ENCODE assay signal across 8 cellular contexts in the genomic region with DNA sequence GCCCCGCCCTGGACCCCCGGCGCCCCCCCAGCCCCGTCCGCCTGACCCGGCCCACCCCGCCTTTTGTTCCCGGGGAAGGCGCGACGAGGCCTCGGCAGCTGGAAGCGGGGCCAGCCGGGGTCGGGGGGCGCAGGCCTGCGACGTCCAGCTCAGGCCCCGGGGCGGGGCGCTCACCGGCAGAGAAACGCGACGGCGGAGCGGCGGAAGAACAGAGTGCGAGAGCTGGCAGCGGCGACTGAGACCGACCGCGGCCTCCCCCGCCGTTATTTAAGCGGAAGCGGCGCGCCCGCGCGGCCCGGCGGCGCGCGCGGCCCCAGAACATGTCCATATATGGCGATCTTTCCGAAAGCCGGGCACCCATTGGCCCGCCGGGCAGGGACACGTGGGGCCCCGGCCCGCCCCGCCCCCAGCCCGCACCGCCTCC. TPM values are rescaled to one million over a fixed set of nuclear protein-coding genes. Genes with fewer than 3 reads are reported as not detected.
DNase-seq lines count a peak whose midpoint lies in the region; ATAC-seq and TF ChIP-seq lines count a peak whose summit lies in the region.

TSS of gene ACTG1 (minus strand) at position 240 of the 424 bp plus-strand sequence. CDS start 445 bp downstream, outside the sequence.

- in situ Hi-C loops in Panc1 (cut with HindIII; ENCODE audit: low pct_unique_long_range_greater_than_20kb, low sequenced_read_pairs) = no loop called here

- intact Hi-C loops in CD4-positive, alpha-beta memory T cell (cut with micrococcal nuclease) = loop anchor here (1.0 to 5.0 kb wide), 3 partner anchors 24 to 273 kb away; partner anchors contain the start of genes ARL16, HGS, NDUFAF8 and TEPSIN
- intact Hi-C loops in Panc1 (cut with micrococcal nuclease; ENCODE audit: unreplicated experiment) = no loop called here

- peaks cover 31% of the 10 kb centered on the region for H3K36me3 ChIP-seq in CD4-positive, alpha-beta memory T cell (ENCODE audit: insufficient read depth, low read length)
- H3K36me3 ChIP-seq in Panc1 (ENCODE audit: control insufficient read depth, insufficient read depth, low read length) (peaks cover 31% of the 10 kb centered on the region), mucosa of stomach (ENCODE audit: control insufficient read depth, insufficient read depth, low read length) (peaks cover 28% of the 10 kb centered on the region)

- H3K27ac ChIP-seq in CD4-positive, alpha-beta memory T cell (ENCODE audit: low read depth, low read length) = peak within 1 kb of the TSS; percentile 78
- peak within 1 kb of the TSS; percentile 94 for H3K27ac ChIP-seq in Panc1 (ENCODE audit: low read length)

- peaks cover 0 to 25% (median 0%) of the 10 kb centered on the region in 8 donors for H3K9me3 Mint-ChIP-seq in CD4-positive, alpha-beta memory T cell
- no peaks in the 10 kb centered on the region for H3K9me3 Mint-ChIP-seq in activated T-cell treated with anti-CD3 and anti-CD28 coated beads, Interleukin-2, amount 50 U/mL, for 24 hours

- H3K27me3 ChIP-seq in CD4-positive, alpha-beta memory T cell (ENCODE audit: insufficient read depth, low read length) = no peaks in the 10 kb centered on the region
- H3K27me3 ChIP-seq in Panc1 (ENCODE audit: control insufficient read depth, insufficient read depth, low read length) (no peaks in the 10 kb centered on the region), mucosa of stomach (ENCODE audit: control insufficient read depth, insufficient read depth, low read length) (no peaks in the 10 kb centered on the region)

- no peak for TF ChIP-seq RAD21 in Ishikawa (IDR thresholded peaks at IDR 0.05; ENCODE audit: low read depth)

- TF ChIP-seq EP300 in Ishikawa (IDR thresholded peaks at IDR 0.05; ENCODE audit: borderline replicate concordance) = peak; percentile 37; the same call in 1 of the 2 replicates

- peak within 1 kb of the TSS; percentile 92 to 100 (median 98) for H3K4me3 Mint-ChIP-seq in CD4-positive, alpha-beta memory T cell
- H3K4me3 Mint-ChIP-seq in activated T-cell treated with anti-CD3 and anti-CD28 coated beads, Interleukin-2, amount 50 U/mL, for 24 hours = peak within 1 kb of the TSS; percentile 94

- H3K9me3 ChIP-seq in CD4-positive, alpha-beta memory T cell (ENCODE audit: control insufficient read depth in 1 of 2, low read length in 2 of 2) = no peaks in the 10 kb centered on the region
- H3K9me3 ChIP-seq in Panc1 (ENCODE audit: control insufficient read depth, insufficient read depth, low read depth, low read length) (no peaks in the 10 kb centered on the region), mucosa of stomach (ENCODE audit: control insufficient read depth, low read length) (no peaks in the 10 kb centered on the region)

- TF ChIP-seq POLR2A in erythroblast (IDR thresholded peaks at IDR 0.05; ENCODE audit: low read length) = peak; percentile 57

- peak within 1 kb of the TSS; percentile 95 to 97 for H3K4me3 ChIP-seq in CD4-positive, alpha-beta memory T cell (ENCODE audit: low read length in 2 of 2)
- H3K4me3 ChIP-seq in Panc1 (ENCODE audit: low read depth in 2 of 2, low read length in 2 of 2) = peak within 1 kb of the TSS; percentile 68 to 100
- H3K4me3 ChIP-seq in mucosa of stomach (ENCODE audit: low read length) = peak within 1 kb of the TSS; percentile 92

- peaks cover 36 to 42% of the 10 kb centered on the region in 2 donors for H3K36me3 Mint-ChIP-seq in CD4-positive, alpha-beta memory T cell
- H3K36me3 Mint-ChIP-seq in activated T-cell treated with anti-CD3 and anti-CD28 coated beads, Interleukin-2, amount 50 U/mL, for 24 hours (ENCODE audit: low read depth) = peaks cover 63% of the 10 kb centered on the region

- ATAC-seq in Panc1 = peak; percentile 44

- peak within 1 kb of the TSS; percentile 99 for H3K9ac ChIP-seq in mucosa of stomach (ENCODE audit: low read length)

- H3K4me1 ChIP-seq in CD4-positive, alpha-beta memory T cell (ENCODE audit: insufficient read depth, low read length) = peaks cover 42% of the 10 kb centered on the region
- H3K4me1 ChIP-seq in Panc1 (ENCODE audit: control insufficient read depth, insufficient read depth, low read length) = peaks cover 26% of the 10 kb centered on the region
- peaks cover 32% of the 10 kb centered on the region for H3K4me1 ChIP-seq in mucosa of stomach (ENCODE audit: control insufficient read depth, insufficient read depth, low read length)

- peak; percentile 90 to 93 (median 91) for DNase-seq in CD4-positive, alpha-beta memory T cell
- DNase-seq in GM20000 (ENCODE audit: low spot score) (peak; percentile 98), Panc1 (ENCODE audit: low read depth, low spot score) (no peak), erythroblast (lab: John Stamatoyannopoulos, UW) (peak; percentile 90 to 94)
- DNase-seq in activated T-cell treated with anti-CD3 and anti-CD28 coated beads, Interleukin-2, amount 50 U/mL, for 24 hours = peak; percentile 95
- peak; percentile 76 to 87 for DNase-seq in stimulated activated CD8-positive, alpha-beta memory T cell treated with anti-CD3 and anti-CD28 coated beads, Interleukin-4, amount 100 ng/mL, for 4 hours (ENCODE audit: low read depth in 2 of 2, low spot score in 1 of 2)

- BruUV-seq in Panc1 (replicated peaks; lab: Mats Ljungman, UMichigan) = no TSS peak

- TF ChIP-seq CTCF in GM20000 (IDR thresholded peaks at IDR 0.05; ENCODE audit: extremely low read depth, missing control alignments) = no peak
- no peak for TF ChIP-seq CTCF in Panc1 (IDR thresholded peaks at IDR 0.05)

- POLR2A ChIA-PET in CD4-positive, alpha-beta memory T cell (lab: Charles Lee; ENCODE audit: partially characterized antibody) = interaction anchor here (0.8 to 9.8 kb wide), 24 partner anchors 8 to 1058 kb away, joined by 3 to 138 read pairs (median 4); partner anchors contain the start of genes ARL16, CENPX, CEP131 and FAAP100
- POLR2A ChIA-PET in Panc1 (lab: Charles Lee) = interaction anchor here (0.6 kb wide), 1 partner anchor 178 kb away, joined by 3 read pairs; no protein-coding TSS in a partner anchor

- H3K27me3 Mint-ChIP-seq in CD4-positive, alpha-beta memory T cell = no peaks in the 10 kb centered on the region
- no peaks in the 10 kb centered on the region for H3K27me3 Mint-ChIP-seq in activated T-cell treated with anti-CD3 and anti-CD28 coated beads, Interleukin-2, amount 50 U/mL, for 24 hours

- peaks cover 22 to 69% (median 45%) of the 10 kb centered on the region in 4 donors for H3K4me1 Mint-ChIP-seq in CD4-positive, alpha-beta memory T cell
- H3K4me1 Mint-ChIP-seq in activated T-cell treated with anti-CD3 and anti-CD28 coated beads, Interleukin-2, amount 50 U/mL, for 24 hours (ENCODE audit: low read depth) = peaks cover 31% of the 10 kb centered on the region

- peak within 1 kb of the TSS; percentile 94 to 98 (median 95) for H3K27ac Mint-ChIP-seq in CD4-positive, alpha-beta memory T cell
- peak within 1 kb of the TSS; percentile 95 for H3K27ac Mint-ChIP-seq in activated T-cell treated with anti-CD3 and anti-CD28 coated beads, Interleukin-2, amount 50 U/mL, for 24 hours

- CTCF ChIA-PET in CD4-positive, alpha-beta memory T cell (lab: Charles Lee; ENCODE audit: partially characterized antibody) = interaction anchor here (0.8 to 1.3 kb wide), 2 partner anchors 28 kb away, joined by 3 to 5 read pairs; no protein-coding TSS in a partner anchor
- CTCF ChIA-PET in Panc1 (lab: Charles Lee) = no interaction called here

TF ChIP-seq in Ishikawa, 13 proteins besides CTCF, POLR2A, EP300 and RAD21 (continues in another document):
- no peak for TF ChIP-seq CEBPB (IDR thresholded peaks at IDR 0.05)
- TF ChIP-seq FOXM1 (IDR thresholded peaks at IDR 0.05; ENCODE audit: borderline replicate concordance, low read depth) = no peak
- TF ChIP-seq YY1 (IDR thresholded peaks at IDR 0.05; ENCODE audit: low read depth) = no peak
- TF ChIP-seq TAF1 (IDR thresholded peaks at IDR 0.05; ENCODE audit: low read depth) = peak; percentile 79
- peak; percentile 66 for TF ChIP-seq NFIC (IDR thresholded peaks at IDR 0.05)
- TF ChIP-seq ZBTB7A (IDR thresholded peaks at IDR 0.05; ENCODE audit: low read depth) = 0 out of 2 replicates have a peak, but pooled peaks have one; percentile 31
- TF ChIP-seq TEAD4 (IDR thresholded peaks at IDR 0.05) = no peak
- no peak for TF ChIP-seq TCF12 (IDR thresholded peaks at IDR 0.05; ENCODE audit: low read depth)
- TF ChIP-seq USF1 (IDR thresholded peaks at IDR 0.05) = peak; percentile 84
- no peak for TF ChIP-seq EGR1 (IDR thresholded peaks at IDR 0.05)
- TF ChIP-seq CREB1 (IDR thresholded peaks at IDR 0.05; ENCODE audit: low read depth) = no peak
- TF ChIP-seq, protein P1, sequence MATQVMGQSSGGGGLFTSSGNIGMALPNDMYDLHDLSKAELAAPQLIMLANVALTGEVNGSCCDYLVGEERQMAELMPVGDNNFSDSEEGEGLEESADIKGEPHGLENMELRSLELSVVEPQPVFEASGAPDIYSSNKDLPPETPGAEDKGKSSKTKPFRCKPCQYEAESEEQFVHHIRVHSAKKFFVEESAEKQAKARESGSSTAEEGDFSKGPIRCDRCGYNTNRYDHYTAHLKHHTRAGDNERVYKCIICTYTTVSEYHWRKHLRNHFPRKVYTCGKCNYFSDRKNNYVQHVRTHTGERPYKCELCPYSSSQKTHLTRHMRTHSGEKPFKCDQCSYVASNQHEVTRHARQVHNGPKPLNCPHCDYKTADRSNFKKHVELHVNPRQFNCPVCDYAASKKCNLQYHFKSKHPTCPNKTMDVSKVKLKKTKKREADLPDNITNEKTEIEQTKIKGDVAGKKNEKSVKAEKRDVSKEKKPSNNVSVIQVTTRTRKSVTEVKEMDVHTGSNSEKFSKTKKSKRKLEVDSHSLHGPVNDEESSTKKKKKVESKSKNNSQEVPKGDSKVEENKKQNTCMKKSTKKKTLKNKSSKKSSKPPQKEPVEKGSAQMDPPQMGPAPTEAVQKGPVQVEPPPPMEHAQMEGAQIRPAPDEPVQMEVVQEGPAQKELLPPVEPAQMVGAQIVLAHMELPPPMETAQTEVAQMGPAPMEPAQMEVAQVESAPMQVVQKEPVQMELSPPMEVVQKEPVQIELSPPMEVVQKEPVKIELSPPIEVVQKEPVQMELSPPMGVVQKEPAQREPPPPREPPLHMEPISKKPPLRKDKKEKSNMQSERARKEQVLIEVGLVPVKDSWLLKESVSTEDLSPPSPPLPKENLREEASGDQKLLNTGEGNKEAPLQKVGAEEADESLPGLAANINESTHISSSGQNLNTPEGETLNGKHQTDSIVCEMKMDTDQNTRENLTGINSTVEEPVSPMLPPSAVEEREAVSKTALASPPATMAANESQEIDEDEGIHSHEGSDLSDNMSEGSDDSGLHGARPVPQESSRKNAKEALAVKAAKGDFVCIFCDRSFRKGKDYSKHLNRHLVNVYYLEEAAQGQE (IDR thresholded peaks at IDR 0.05; ENCODE audit: low read depth) = no peak

RNA-seq across cellular contexts. Expression of gene ACTG1, which starts in this region (rescaled TPM):
- 1,000 to 10,000 TPM; 1,031 to 1,038 TPM for total RNA-seq in CD4-positive, alpha-beta memory T cell
- 1,000 to 10,000 TPM; 1,338 to 1,651 TPM for polyA plus RNA-seq in CD4-positive, alpha-beta memory T cell
- total RNA-seq in Panc1 (2021; ENCODE audit: unreplicated experiment) = 4,502 TPM
- 6,760 TPM for polyA plus RNA-seq in Panc1 (2012; ENCODE audit: insufficient read length)
